ENCODE assay signal across 18 cellular contexts in genomic region chr9:135647897-135648296, GRCh38. TPM values are rescaled to one million over a fixed set of nuclear protein-coding genes. Genes with fewer than 3 reads are reported as not detected.
A peak's percentile ranks its signal among the peaks of the same experiment; 100 is the strongest.
DNase-seq lines count a peak whose midpoint lies in the region; ATAC-seq and TF ChIP-seq lines count a peak whose summit lies in the region.
"Had no signal": no experiment of that assay in that cellular context is flagged by ENCODE, and none has a peak within 500 bp of the region (broad histone marks: within the 10 kb centered on the region; RNA-seq: fewer than 3 reads in every experiment).

No MANE protein-coding gene starts in this region.

- peaks cover 20% of the 10 kb centered on the region for H3K27me3 Mint-ChIP-seq in WTC11 (ENCODE audit: low read depth)
- H3K27me3 Mint-ChIP-seq in nephron (ENCODE audit: low read depth) = peaks cover 5% of the 10 kb centered on the region
- H3K27me3 Mint-ChIP-seq: CD4-positive, CD25-positive, alpha-beta regulatory T cell had no signal

- H3K9me3 ChIP-seq in HEK293 (ENCODE audit: control insufficient read depth, insufficient read depth, low read depth, low read length) (no peaks in the 10 kb centered on the region), MG63 (peaks cover 6% of the 10 kb centered on the region)

- TF ChIP-seq CTCF in HEK293 (tag by site-specific recombination; IDR thresholded peaks at IDR 0.05) = no peak
- TF ChIP-seq CTCF in WTC11 (IDR thresholded peaks at IDR 0.05) = no peak
- no peak for TF ChIP-seq CTCF in nephron (IDR thresholded peaks at IDR 0.05; ENCODE audit: unreplicated experiment in 3 of 3)

- no peak for ATAC-seq in WTC11

- H3K27ac ChIP-seq in HEK293 (ENCODE audit: extremely low read depth, low read depth, low read length) (no peak overlapping the region), caudate nucleus (ENCODE audit: low read depth, low read length) (no peak overlapping the region)

- no peak overlapping the region for H3K4me3 Mint-ChIP-seq in WTC11
- peak overlapping the region; percentile 21 to 53 (median 50) for H3K4me3 Mint-ChIP-seq in nephron
- H3K4me3 Mint-ChIP-seq: CD4-positive, CD25-positive, alpha-beta regulatory T cell had no signal

- H3K36me3 ChIP-seq in HEK293 (ENCODE audit: control insufficient read depth in 2 of 2, insufficient read depth in 1 of 2, low read length in 2 of 2) = no peaks in the 10 kb centered on the region
- no peaks in the 10 kb centered on the region for H3K36me3 ChIP-seq in MG63

- H3K9me3 Mint-ChIP-seq in WTC11 (peaks cover 89% of the 10 kb centered on the region), nephron (peaks cover 61% of the 10 kb centered on the region)

- DNase-seq in A172 (ENCODE audit: low spot score) (peak; percentile 11), WTC11 (ENCODE audit: low spot score) (no peak), MG63 (no peak), caudate nucleus (lab: John Stamatoyannopoulos, UW) (no peak)
- no peak for DNase-seq in stimulated activated CD4-positive, alpha-beta T cell treated with anti-CD3 and anti-CD28 coated beads, Interleukin-15, amount 100 ng/mL, for 24 hours
- no peak for DNase-seq in effector CD8-positive, alpha-beta T cell (lab: John Stamatoyannopoulos, UW)
- DNase-seq: AML-193; Calu3; CD4-positive, CD25-positive, alpha-beta regulatory T cell; DND-41; GDM1; NCI-H1105 treated with DMSO at 0.1 percent for 48 hours; NCI-H187; NCI-H510A treated with DMSO at 0.1 percent for 48 hours; SHP77 treated with DMSO at 0.1 percent for 48 hours had no signal

- H3K4me3 ChIP-seq in HEK293 (ENCODE audit: low read depth, low read length) (no peak overlapping the region), MG63 (no peak overlapping the region)

- H3K36me3 Mint-ChIP-seq in WTC11 (peaks cover 87% of the 10 kb centered on the region), nephron (ENCODE audit: low read depth) (peaks cover 5% of the 10 kb centered on the region)

- H3K27ac Mint-ChIP-seq in WTC11 (peak overlapping the region; percentile 15), nephron (peak overlapping the region in 2 of 3 experiments; percentile 72 to 77)
- H3K27ac Mint-ChIP-seq: CD4-positive, CD25-positive, alpha-beta regulatory T cell had no signal

- H3K4me1 ChIP-seq in HEK293 (ENCODE audit: control insufficient read depth, insufficient read depth, low read length) = no peaks in the 10 kb centered on the region

- POLR2A ChIA-PET in HEK293 (lab: Yijun Ruan, JAX) (no interaction called here), WTC11 (lab: Charles Lee) (no interaction called here)

- H3K4me1 Mint-ChIP-seq in WTC11 (peaks cover 23% of the 10 kb centered on the region), nephron (no peaks in the 10 kb centered on the region)
- H3K4me1 Mint-ChIP-seq: CD4-positive, CD25-positive, alpha-beta regulatory T cell had no signal

- CTCF ChIA-PET in HEK293 (lab: Yijun Ruan, JAX) = no interaction called here
- CTCF ChIA-PET in WTC11 (lab: Charles Lee) = no interaction called here

- no peaks in the 10 kb centered on the region for H3K27me3 ChIP-seq in MG63

TF ChIP-seq in HEK293, 187 proteins besides CTCF, POLR2A, EP300 and RAD21:
- TF ChIP-seq MEIS1 (CRISPR knock-in tag; IDR thresholded peaks at IDR 0.05; ENCODE audit: borderline replicate concordance) (no peak), TRIM28 (IDR thresholded peaks at IDR 0.05; ENCODE audit: borderline replicate concordance, low read length) (peak; percentile 91; the same call in 1 of the 2 replicates), SETDB1 (IDR thresholded peaks at IDR 0.05; ENCODE audit: insufficient read length, low read length) (peak; percentile 98)

TF ChIP-seq in WTC11, 78 proteins besides CTCF, POLR2A, EP300 and RAD21:
- TF ChIP-seq NFYB (CRISPR knock-in tag; conservative IDR thresholded peaks at IDR 0.05; ENCODE audit: low read depth) (no peak), SMAD3 (CRISPR knock-in tag; IDR thresholded peaks at IDR 0.05; ENCODE audit: borderline replicate concordance) (no peak), AR (CRISPR knock-in tag; IDR thresholded peaks at IDR 0.05) (no peak), EMX1 (CRISPR knock-in tag; IDR thresholded peaks at IDR 0.05) (no peak), ERG (CRISPR knock-in tag; IDR thresholded peaks at IDR 0.05) (no peak), JUN (CRISPR knock-in tag; IDR thresholded peaks at IDR 0.05) (no peak), TCF7 (CRISPR knock-in tag; IDR thresholded peaks at IDR 0.05; ENCODE audit: low read depth) (no peak)

RNA-seq across cellular contexts. Expression of gene GLT6D1, which starts 8.6 kb away (rescaled TPM):
- not detected in 2 replicates for total RNA-seq in A172 (2014; rRNA removed; shearing (Covaris generic))
- total RNA-seq in WTC11 (2021) = 0.25 to 0.37 TPM (median 0.27 TPM) in 3 replicates
- total RNA-seq in MG63 (2014; rRNA removed; shearing (Covaris generic); ENCODE audit: low replicate concordance) = not detected in 2 replicates
- total RNA-seq: A673; Calu3; CD4-positive, CD25-positive, alpha-beta regulatory T cell had no signal

RNA-seq across cellular contexts. Expression of gene LCN9, which starts 15.2 kb away (rescaled TPM):
- total RNA-seq in A172 (2014; rRNA removed; shearing (Covaris generic)) = not detected in 2 replicates
- 1.4 to 2.6 TPM (median 1.7 TPM) in 3 replicates for total RNA-seq in WTC11 (2021)
- not detected in 2 replicates for total RNA-seq in MG63 (2014; rRNA removed; shearing (Covaris generic); ENCODE audit: low replicate concordance)
- total RNA-seq: A673; Calu3; CD4-positive, CD25-positive, alpha-beta regulatory T cell had no signal

RNA-seq across cellular contexts. Expression of gene SOHLH1, which starts 51.4 kb away (rescaled TPM):
- not detected in 2 replicates for total RNA-seq in A172 (2014; rRNA removed; shearing (Covaris generic))
- not detected in 3 replicates for total RNA-seq in WTC11 (2021)
- total RNA-seq in MG63 (2014; rRNA removed; shearing (Covaris generic); ENCODE audit: low replicate concordance) = not detected in 2 replicates
- total RNA-seq: A673; Calu3; CD4-positive, CD25-positive, alpha-beta regulatory T cell had no signal

RNA-seq across cellular contexts. Expression of gene KCNT1, which starts 54.1 kb away (rescaled TPM):
- not detected in 2 replicates for total RNA-seq in A172 (2014; rRNA removed; shearing (Covaris generic))
- 0.13 to 0.16 TPM (median 0.14 TPM) in 3 replicates for total RNA-seq in WTC11 (2021)
- not detected in 2 replicates for total RNA-seq in MG63 (2014; rRNA removed; shearing (Covaris generic); ENCODE audit: low replicate concordance)
- total RNA-seq: A673; Calu3; CD4-positive, CD25-positive, alpha-beta regulatory T cell had no signal
